3 cellular contexts compared by ENCODE assay signal in genomic region chrX:153073331-153073730, GRCh38. TPM values are rescaled to one million over a fixed set of nuclear protein-coding genes. Genes with fewer than 3 reads are reported as not detected.
"Had no signal": no experiment of that assay in that cellular context is flagged by ENCODE, and none has a peak within 500 bp of the region (broad histone marks: within the 10 kb centered on the region; RNA-seq: fewer than 3 reads in every experiment).

No MANE protein-coding gene starts in this region.

RNA-seq across cellular contexts. Expression of gene PNMA6A, which starts 1.1 kb away (rescaled TPM):
- polyA plus RNA-seq: immature natural killer cell had no signal

RNA-seq across cellular contexts. Expression of gene PNMA3, which starts 17.1 kb away (rescaled TPM):
- total RNA-seq: lung microvascular endothelial cell had no signal
- polyA plus RNA-seq: keratinocyte had no signal
